ENCODE assay signal across 10 cellular contexts in the genomic region with DNA sequence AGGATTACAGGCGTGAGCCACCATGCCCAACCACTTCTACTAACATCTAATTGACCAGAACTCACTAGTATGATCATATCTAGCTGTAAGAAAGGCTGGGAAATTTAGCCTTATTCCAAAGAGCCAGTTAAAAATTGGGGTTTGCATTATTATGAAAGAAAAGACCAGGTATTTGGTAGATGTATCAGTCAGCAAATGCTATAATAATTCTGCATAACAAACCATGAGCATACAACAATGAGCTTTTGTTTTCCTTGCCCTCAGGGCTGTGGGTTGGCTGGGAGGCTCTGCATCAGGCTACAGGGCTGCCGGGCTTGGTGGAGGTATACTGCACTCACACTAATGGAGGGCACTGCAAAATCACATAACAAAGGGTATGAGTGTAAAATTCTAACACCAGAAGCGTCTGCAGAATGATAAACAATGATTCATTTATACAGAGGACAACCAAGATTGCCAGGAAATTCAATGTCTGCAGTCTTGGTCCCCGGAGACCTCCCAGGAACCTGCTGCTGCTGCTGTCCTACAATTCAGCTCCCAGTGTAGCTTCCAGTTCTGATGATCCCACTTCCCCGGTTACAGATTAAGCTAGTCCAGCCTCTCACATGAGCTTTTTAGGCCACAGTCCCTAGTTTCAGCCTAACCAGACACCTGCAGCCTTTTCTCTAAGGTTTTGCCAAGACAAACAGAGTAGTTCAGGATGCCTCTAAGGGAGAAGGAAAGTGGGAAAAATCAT. TPM values are rescaled to one million over a fixed set of nuclear protein-coding genes. Genes with fewer than 3 reads are reported as not detected.
A peak's percentile ranks its signal among the peaks of the same experiment; 100 is the strongest.
DNase-seq lines count a peak whose midpoint lies in the region; ATAC-seq and TF ChIP-seq lines count a peak whose summit lies in the region.
"Had no signal": no experiment of that assay in that cellular context is flagged by ENCODE, and none has a peak within 500 bp of the region (broad histone marks: within the 10 kb centered on the region; RNA-seq: fewer than 3 reads in every experiment).

No MANE protein-coding gene starts in this region.

- H3K9me3 ChIP-seq in neural progenitor cell (ENCODE audit: low read depth): no peaks in the 10 kb centered on the region
- H3K9me3 ChIP-seq: HAP-1 had no signal

- no peaks in the 10 kb centered on the region for H3K36me3 ChIP-seq in neural progenitor cell
- H3K36me3 ChIP-seq: HAP-1 had no signal

- no peak overlapping the region for H3K4me3 Mint-ChIP-seq in neural progenitor cell

- no peak overlapping the region for H3K9ac ChIP-seq in neural progenitor cell

- peaks cover 11% of the 10 kb centered on the region for H3K4me1 ChIP-seq in neural progenitor cell
- H3K4me1 ChIP-seq: HAP-1 had no signal

- no peaks in the 10 kb centered on the region for H3K27me3 ChIP-seq in neural progenitor cell

- H3K4me2 ChIP-seq in neural progenitor cell: no peak overlapping the region

- no peak overlapping the region for H3K27ac ChIP-seq in neural progenitor cell

- TF ChIP-seq CTCF in fibroblast of villous mesenchyme (IDR thresholded peaks at IDR 0.05; ENCODE audit: insufficient read depth, low read depth, low read length): no peak
- no peak for TF ChIP-seq CTCF in neural progenitor cell (IDR thresholded peaks at IDR 0.05)

- peak; percentile 46 for DNase-seq in Caki2 (ENCODE audit: low read depth)
- peak; percentile 53 for DNase-seq in fibroblast of villous mesenchyme (ENCODE audit: low read depth)
- DNase-seq in neural progenitor cell (ENCODE audit: low spot score): no peak
- DNase-seq in COLO668 (lab: John Stamatoyannopoulos, UW; ENCODE audit: unreplicated experiment): no peak
- DNase-seq: activated T-cell treated with anti-CD3 and anti-CD28 coated beads for 4 hours had no signal

- H2AFZ ChIP-seq in neural progenitor cell (replicated peaks): peak overlapping the region; percentile 94

- in situ Hi-C loops in Caki2 (cut with HindIII; ENCODE audit: low pct_unique_long_range_greater_than_20kb, low sequenced_read_pairs): no loop called here

- no peaks in the 10 kb centered on the region for H3K79me2 ChIP-seq in neural progenitor cell (ENCODE audit: low read depth)

- no peaks in the 10 kb centered on the region for H3K4me1 Mint-ChIP-seq in neural progenitor cell

- H3K36me3 Mint-ChIP-seq in neural progenitor cell: no peaks in the 10 kb centered on the region

- H3K9me3 Mint-ChIP-seq in neural progenitor cell: no peaks in the 10 kb centered on the region

- H3K4me3 ChIP-seq in fibroblast of villous mesenchyme (ENCODE audit: low read depth, low read length) (no peak overlapping the region), neural progenitor cell (no peak overlapping the region)
- H3K4me3 ChIP-seq: HAP-1 had no signal

- peaks cover 2% of the 10 kb centered on the region for H3K27me3 Mint-ChIP-seq in neural progenitor cell (ENCODE audit: insufficient read depth, low read depth)

- no peaks in the 10 kb centered on the region for H3F3A ChIP-seq in neural progenitor cell (ENCODE audit: low read depth)

- H4K20me1 ChIP-seq in neural progenitor cell (ENCODE audit: low read depth): no peaks in the 10 kb centered on the region

- no peak for ATAC-seq in HG02623 (IDR thresholded peaks at IDR 0.05; ENCODE audit: unreplicated experiment)
- no peak for ATAC-seq in HG03432 (IDR thresholded peaks at IDR 0.05; ENCODE audit: unreplicated experiment)
- ATAC-seq in HG03571 (IDR thresholded peaks at IDR 0.05; ENCODE audit: unreplicated experiment): no peak

- no peak overlapping the region for H3K27ac Mint-ChIP-seq in neural progenitor cell

TF ChIP-seq in PFSK-1, 5 proteins besides CTCF, POLR2A, EP300 and RAD21:
- TF ChIP-seq POLR2AphosphoS5 (IDR thresholded peaks at IDR 0.05; ENCODE audit: low read depth, low read length): no peak
- TF ChIP-seq, protein P1, sequence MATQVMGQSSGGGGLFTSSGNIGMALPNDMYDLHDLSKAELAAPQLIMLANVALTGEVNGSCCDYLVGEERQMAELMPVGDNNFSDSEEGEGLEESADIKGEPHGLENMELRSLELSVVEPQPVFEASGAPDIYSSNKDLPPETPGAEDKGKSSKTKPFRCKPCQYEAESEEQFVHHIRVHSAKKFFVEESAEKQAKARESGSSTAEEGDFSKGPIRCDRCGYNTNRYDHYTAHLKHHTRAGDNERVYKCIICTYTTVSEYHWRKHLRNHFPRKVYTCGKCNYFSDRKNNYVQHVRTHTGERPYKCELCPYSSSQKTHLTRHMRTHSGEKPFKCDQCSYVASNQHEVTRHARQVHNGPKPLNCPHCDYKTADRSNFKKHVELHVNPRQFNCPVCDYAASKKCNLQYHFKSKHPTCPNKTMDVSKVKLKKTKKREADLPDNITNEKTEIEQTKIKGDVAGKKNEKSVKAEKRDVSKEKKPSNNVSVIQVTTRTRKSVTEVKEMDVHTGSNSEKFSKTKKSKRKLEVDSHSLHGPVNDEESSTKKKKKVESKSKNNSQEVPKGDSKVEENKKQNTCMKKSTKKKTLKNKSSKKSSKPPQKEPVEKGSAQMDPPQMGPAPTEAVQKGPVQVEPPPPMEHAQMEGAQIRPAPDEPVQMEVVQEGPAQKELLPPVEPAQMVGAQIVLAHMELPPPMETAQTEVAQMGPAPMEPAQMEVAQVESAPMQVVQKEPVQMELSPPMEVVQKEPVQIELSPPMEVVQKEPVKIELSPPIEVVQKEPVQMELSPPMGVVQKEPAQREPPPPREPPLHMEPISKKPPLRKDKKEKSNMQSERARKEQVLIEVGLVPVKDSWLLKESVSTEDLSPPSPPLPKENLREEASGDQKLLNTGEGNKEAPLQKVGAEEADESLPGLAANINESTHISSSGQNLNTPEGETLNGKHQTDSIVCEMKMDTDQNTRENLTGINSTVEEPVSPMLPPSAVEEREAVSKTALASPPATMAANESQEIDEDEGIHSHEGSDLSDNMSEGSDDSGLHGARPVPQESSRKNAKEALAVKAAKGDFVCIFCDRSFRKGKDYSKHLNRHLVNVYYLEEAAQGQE (IDR thresholded peaks at IDR 0.05; ENCODE audit: insufficient read depth in 1 of 2, low read depth in 2 of 2, low read length in 2 of 2): peak; percentile 37 to 74; a peak in 2 of 4 replicates
TF ChIP-seq in PFSK-1: peak in this region for 1.

RNA-seq across cellular contexts. Expression of a gene that starts 32.2 kb away (rescaled TPM):
- 17.5 and 19.2 TPM in 2 replicates for total RNA-seq in Caki2 (2014; rRNA removed; shearing (Covaris generic); ENCODE audit: low replicate concordance)
- 2.4 TPM for polyA plus RNA-seq in PFSK-1 (2012; ENCODE audit: insufficient read length, low read depth)
- total RNA-seq in fibroblast of villous mesenchyme (25.8 and 27.6 TPM in 2 replicates), neural progenitor cell (ENCODE audit: low replicate concordance) (9.7 and 9.9 TPM in 2 replicates)

Comparison
In these comparisons a context has a peak if more than half of its experiments do, and no peak if none do; other contexts are left out.
1. DNase-seq: peak in Caki2 (single experiment) and fibroblast of villous mesenchyme (single experiment); none in neural progenitor cell (single experiment) and COLO668 (single experiment).